In genomic region chr12:118376089-118377004, GRCh38 we compare ENCODE assay signal across 8 cellular contexts. TPM values are rescaled to one million over a fixed set of nuclear protein-coding genes. Genes with fewer than 3 reads are reported as not detected.
DNase-seq lines count a peak whose midpoint lies in the region; ATAC-seq, FAIRE-seq and TF ChIP-seq lines count a peak whose summit lies in the region.

A gene with protein sequence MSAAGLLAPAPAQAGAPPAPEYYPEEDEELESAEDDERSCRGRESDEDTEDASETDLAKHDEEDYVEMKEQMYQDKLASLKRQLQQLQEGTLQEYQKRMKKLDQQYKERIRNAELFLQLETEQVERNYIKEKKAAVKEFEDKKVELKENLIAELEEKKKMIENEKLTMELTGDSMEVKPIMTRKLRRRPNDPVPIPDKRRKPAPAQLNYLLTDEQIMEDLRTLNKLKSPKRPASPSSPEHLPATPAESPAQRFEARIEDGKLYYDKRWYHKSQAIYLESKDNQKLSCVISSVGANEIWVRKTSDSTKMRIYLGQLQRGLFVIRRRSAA (plus strand): TSS chr12:118376555. CDS start chr12:118376692, 137 bp downstream.

- no peaks in the 10 kb centered on the region for H3K9me3 Mint-ChIP-seq in activated T-cell treated with anti-CD3 and anti-CD28 coated beads, Interleukin-2, amount 50 U/mL, for 72 hours

- H3K36me3 ChIP-seq in KMS-11 (ENCODE audit: insufficient read depth) (no peaks in the 10 kb centered on the region), mucosa of stomach (ENCODE audit: control insufficient read depth, insufficient read depth, low read length) (no peaks in the 10 kb centered on the region)

- H3K36me3 Mint-ChIP-seq in activated T-cell treated with anti-CD3 and anti-CD28 coated beads, Interleukin-2, amount 50 U/mL, for 72 hours (ENCODE audit: insufficient read depth in 2 of 2): peaks cover 4 to 9% of the 10 kb centered on the region in 2 donors

- H3K4me1 ChIP-seq in KMS-11 (ENCODE audit: low read depth, poor library complexity, severe bottlenecking): peaks cover 10% of the 10 kb centered on the region
- peaks cover 24% of the 10 kb centered on the region for H3K4me1 ChIP-seq in mucosa of stomach (ENCODE audit: control insufficient read depth, insufficient read depth, low read length)

- peak within 1 kb of the TSS; percentile 41; the same call in 1 of the 2 replicates for H2AFZ ChIP-seq in KMS-11 (ENCODE audit: low read depth)

- ATAC-seq in GM19043 (IDR thresholded peaks at IDR 0.05; ENCODE audit: low read depth, unreplicated experiment): peak; percentile 27
- ATAC-seq in activated T-cell treated with anti-CD3 and anti-CD28 coated beads, Interleukin-2, amount 50 U/mL, for 72 hours (replicated peaks in 1 of 2): peak; percentile 36 to 38
- ATAC-seq in esophagus mucosa: peak; percentile 52

- H3K4me3 Mint-ChIP-seq in activated T-cell treated with anti-CD3 and anti-CD28 coated beads, Interleukin-2, amount 50 U/mL, for 72 hours: peak within 1 kb of the TSS; percentile 90 to 98

- H3K27me3 ChIP-seq in KMS-11 (ENCODE audit: insufficient read depth, low read depth) (no peaks in the 10 kb centered on the region), mucosa of stomach (ENCODE audit: control insufficient read depth, insufficient read depth, low read length) (no peaks in the 10 kb centered on the region)

- H3K4me2 ChIP-seq in KMS-11: peak within 1 kb of the TSS; percentile 58

- TF ChIP-seq CTCF in KMS-11 (conservative IDR thresholded peaks at IDR 0.05; ENCODE audit: low read depth, low read length): peak; percentile 78

- no peaks in the 10 kb centered on the region for H3K9me3 ChIP-seq in mucosa of stomach (ENCODE audit: control insufficient read depth, low read length)

- H3K27ac Mint-ChIP-seq in activated T-cell treated with anti-CD3 and anti-CD28 coated beads, Interleukin-2, amount 50 U/mL, for 72 hours: peak within 1 kb of the TSS; percentile 100

- no peaks in the 10 kb centered on the region for H4K20me1 ChIP-seq in KMS-11 (ENCODE audit: insufficient read depth)

- peaks cover 10% of the 10 kb centered on the region; the same call in 1 of the 2 replicates for H3K79me2 ChIP-seq in KMS-11 (ENCODE audit: insufficient read depth, low read depth)

- H3K27me3 Mint-ChIP-seq in activated T-cell treated with anti-CD3 and anti-CD28 coated beads, Interleukin-2, amount 50 U/mL, for 72 hours (ENCODE audit: low read depth): no peaks in the 10 kb centered on the region

- H3K4me3 ChIP-seq in KMS-11 (IDR thresholded peaks at IDR 0.05; ENCODE audit: insufficient read depth, low read depth, low read length) (no peak within 1 kb of the TSS), mucosa of stomach (ENCODE audit: low read length) (peak within 1 kb of the TSS; percentile 81)

- DNase-seq in AG08395 (ENCODE audit: low spot score): peak; percentile 84
- DNase-seq in RCC 7860 (ENCODE audit: low spot score): peak; percentile 55
- peak; percentile 92 to 95 for DNase-seq in activated T-cell treated with anti-CD3 and anti-CD28 coated beads, Interleukin-2, amount 50 U/mL, for 72 hours
- peak; percentile 98 for DNase-seq in stimulated activated CD8-positive, alpha-beta memory T cell treated with anti-CD3 and anti-CD28 coated beads, Interleukin-4, amount 100 ng/mL, for 48 hours

- FAIRE-seq in RCC 7860 (lab: Jason Lieb, UNC): no peak

- H3K9ac ChIP-seq in KMS-11 (peak within 1 kb of the TSS; percentile 85), mucosa of stomach (ENCODE audit: low read length) (peak within 1 kb of the TSS; percentile 81)

- peak within 1 kb of the TSS; percentile 85 for H3K27ac ChIP-seq in KMS-11

- H3K4me1 Mint-ChIP-seq in activated T-cell treated with anti-CD3 and anti-CD28 coated beads, Interleukin-2, amount 50 U/mL, for 72 hours (ENCODE audit: low read depth): peaks cover 37% of the 10 kb centered on the region

RNA-seq across cellular contexts. Expression of the gene that starts here (rescaled TPM):
- total RNA-seq in activated T-cell treated with anti-CD3 and anti-CD28 coated beads, Interleukin-2, amount 50 U/mL, for 72 hours: 10 to 100 TPM; 29.5 to 32.3 TPM
- 23.0 TPM for total RNA-seq in esophagus mucosa
